Comparison of ENCODE assay signal across 1 cellular context in the genomic region with DNA sequence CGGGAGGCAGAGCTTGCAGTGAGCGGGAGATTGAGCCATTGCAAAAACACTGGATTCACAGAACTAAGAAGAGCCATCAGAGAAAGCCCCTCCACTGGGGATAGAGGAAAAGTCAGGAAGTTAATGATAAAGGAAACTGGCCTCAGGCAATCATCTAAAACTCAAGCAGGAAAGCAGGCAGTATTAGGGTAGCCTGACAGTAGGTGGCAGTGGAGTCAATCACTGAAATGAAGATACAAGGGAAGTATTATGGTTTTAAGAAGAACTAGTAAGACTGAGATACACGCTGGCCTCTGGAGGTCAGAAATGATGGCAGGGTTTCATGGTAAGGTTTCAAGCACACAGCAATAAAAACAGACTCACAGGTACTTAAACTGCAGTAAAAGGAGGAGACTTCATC.
TF ChIP-seq lines count a peak whose summit lies in the region.

No MANE protein-coding gene starts in this region.

TF ChIP-seq in GM23338, 12 proteins besides CTCF, POLR2A, EP300 and RAD21 (continued from another document):
- TF ChIP-seq, protein P1, sequence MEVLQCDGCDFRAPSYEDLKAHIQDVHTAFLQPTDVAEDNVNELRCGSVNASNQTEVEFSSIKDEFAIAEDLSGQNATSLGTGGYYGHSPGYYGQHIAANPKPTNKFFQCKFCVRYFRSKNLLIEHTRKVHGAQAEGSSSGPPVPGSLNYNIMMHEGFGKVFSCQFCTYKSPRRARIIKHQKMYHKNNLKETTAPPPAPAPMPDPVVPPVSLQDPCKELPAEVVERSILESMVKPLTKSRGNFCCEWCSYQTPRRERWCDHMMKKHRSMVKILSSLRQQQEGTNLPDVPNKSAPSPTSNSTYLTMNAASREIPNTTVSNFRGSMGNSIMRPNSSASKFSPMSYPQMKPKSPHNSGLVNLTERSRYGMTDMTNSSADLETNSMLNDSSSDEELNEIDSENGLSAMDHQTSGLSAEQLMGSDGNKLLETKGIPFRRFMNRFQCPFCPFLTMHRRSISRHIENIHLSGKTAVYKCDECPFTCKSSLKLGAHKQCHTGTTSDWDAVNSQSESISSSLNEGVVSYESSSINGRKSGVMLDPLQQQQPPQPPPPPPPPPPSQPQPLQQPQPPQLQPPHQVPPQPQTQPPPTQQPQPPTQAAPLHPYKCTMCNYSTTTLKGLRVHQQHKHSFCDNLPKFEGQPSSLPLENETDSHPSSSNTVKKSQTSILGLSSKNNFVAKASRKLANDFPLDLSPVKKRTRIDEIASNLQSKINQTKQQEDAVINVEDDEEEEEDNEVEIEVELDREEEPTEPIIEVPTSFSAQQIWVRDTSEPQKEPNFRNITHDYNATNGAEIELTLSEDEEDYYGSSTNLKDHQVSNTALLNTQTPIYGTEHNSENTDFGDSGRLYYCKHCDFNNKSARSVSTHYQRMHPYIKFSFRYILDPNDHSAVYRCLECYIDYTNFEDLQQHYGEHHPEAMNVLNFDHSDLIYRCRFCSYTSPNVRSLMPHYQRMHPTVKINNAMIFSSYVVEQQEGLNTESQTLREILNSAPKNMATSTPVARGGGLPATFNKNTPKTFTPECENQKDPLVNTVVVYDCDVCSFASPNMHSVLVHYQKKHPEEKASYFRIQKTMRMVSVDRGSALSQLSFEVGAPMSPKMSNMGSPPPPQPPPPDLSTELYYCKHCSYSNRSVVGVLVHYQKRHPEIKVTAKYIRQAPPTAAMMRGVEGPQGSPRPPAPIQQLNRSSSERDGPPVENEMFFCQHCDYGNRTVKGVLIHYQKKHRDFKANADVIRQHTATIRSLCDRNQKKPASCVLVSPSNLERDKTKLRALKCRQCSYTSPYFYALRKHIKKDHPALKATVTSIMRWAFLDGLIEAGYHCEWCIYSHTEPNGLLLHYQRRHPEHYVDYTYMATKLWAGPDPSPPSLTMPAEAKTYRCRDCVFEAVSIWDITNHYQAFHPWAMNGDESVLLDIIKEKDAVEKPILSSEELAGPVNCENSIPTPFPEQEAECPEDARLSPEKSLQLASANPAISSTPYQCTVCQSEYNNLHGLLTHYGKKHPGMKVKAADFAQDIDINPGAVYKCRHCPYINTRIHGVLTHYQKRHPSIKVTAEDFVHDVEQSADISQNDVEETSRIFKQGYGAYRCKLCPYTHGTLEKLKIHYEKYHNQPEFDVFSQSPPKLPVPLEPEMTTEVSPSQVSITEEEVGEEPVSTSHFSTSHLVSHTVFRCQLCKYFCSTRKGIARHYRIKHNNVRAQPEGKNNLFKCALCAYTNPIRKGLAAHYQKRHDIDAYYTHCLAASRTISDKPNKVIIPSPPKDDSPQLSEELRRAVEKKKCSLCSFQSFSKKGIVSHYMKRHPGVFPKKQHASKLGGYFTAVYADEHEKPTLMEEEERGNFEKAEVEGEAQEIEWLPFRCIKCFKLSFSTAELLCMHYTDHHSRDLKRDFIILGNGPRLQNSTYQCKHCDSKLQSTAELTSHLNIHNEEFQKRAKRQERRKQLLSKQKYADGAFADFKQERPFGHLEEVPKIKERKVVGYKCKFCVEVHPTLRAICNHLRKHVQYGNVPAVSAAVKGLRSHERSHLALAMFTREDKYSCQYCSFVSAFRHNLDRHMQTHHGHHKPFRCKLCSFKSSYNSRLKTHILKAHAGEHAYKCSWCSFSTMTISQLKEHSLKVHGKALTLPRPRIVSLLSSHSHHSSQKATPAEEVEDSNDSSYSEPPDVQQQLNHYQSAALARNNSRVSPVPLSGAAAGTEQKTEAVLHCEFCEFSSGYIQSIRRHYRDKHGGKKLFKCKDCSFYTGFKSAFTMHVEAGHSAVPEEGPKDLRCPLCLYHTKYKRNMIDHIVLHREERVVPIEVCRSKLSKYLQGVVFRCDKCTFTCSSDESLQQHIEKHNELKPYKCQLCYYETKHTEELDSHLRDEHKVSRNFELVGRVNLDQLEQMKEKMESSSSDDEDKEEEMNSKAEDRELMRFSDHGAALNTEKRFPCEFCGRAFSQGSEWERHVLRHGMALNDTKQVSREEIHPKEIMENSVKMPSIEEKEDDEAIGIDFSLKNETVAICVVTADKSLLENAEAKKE (CRISPR knock-in tag; IDR thresholded peaks at IDR 0.05): no peak
- TF ChIP-seq ZNF331 (CRISPR knock-in tag; IDR thresholded peaks at IDR 0.05; ENCODE audit: low read depth) (no peak), STAT1 (IDR thresholded peaks at IDR 0.05; ENCODE audit: unreplicated experiment) (no peak), JUNB (IDR thresholded peaks at IDR 0.05; ENCODE audit: unreplicated experiment) (no peak), ZNF114 (CRISPR knock-in tag; IDR thresholded peaks at IDR 0.05) (no peak), NANOG (IDR thresholded peaks at IDR 0.05; ENCODE audit: borderline replicate concordance) (no peak)
- TF ChIP-seq, protein P2, sequence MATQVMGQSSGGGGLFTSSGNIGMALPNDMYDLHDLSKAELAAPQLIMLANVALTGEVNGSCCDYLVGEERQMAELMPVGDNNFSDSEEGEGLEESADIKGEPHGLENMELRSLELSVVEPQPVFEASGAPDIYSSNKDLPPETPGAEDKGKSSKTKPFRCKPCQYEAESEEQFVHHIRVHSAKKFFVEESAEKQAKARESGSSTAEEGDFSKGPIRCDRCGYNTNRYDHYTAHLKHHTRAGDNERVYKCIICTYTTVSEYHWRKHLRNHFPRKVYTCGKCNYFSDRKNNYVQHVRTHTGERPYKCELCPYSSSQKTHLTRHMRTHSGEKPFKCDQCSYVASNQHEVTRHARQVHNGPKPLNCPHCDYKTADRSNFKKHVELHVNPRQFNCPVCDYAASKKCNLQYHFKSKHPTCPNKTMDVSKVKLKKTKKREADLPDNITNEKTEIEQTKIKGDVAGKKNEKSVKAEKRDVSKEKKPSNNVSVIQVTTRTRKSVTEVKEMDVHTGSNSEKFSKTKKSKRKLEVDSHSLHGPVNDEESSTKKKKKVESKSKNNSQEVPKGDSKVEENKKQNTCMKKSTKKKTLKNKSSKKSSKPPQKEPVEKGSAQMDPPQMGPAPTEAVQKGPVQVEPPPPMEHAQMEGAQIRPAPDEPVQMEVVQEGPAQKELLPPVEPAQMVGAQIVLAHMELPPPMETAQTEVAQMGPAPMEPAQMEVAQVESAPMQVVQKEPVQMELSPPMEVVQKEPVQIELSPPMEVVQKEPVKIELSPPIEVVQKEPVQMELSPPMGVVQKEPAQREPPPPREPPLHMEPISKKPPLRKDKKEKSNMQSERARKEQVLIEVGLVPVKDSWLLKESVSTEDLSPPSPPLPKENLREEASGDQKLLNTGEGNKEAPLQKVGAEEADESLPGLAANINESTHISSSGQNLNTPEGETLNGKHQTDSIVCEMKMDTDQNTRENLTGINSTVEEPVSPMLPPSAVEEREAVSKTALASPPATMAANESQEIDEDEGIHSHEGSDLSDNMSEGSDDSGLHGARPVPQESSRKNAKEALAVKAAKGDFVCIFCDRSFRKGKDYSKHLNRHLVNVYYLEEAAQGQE (IDR thresholded peaks at IDR 0.05; ENCODE audit: unreplicated experiment): no peak
- TF ChIP-seq, protein P3, sequence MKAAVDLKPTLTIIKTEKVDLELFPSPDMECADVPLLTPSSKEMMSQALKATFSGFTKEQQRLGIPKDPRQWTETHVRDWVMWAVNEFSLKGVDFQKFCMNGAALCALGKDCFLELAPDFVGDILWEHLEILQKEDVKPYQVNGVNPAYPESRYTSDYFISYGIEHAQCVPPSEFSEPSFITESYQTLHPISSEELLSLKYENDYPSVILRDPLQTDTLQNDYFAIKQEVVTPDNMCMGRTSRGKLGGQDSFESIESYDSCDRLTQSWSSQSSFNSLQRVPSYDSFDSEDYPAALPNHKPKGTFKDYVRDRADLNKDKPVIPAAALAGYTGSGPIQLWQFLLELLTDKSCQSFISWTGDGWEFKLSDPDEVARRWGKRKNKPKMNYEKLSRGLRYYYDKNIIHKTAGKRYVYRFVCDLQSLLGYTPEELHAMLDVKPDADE (IDR thresholded peaks at IDR 0.05): no peak
